Comparison of ENCODE assay signal across 11 cellular contexts in the genomic region with DNA sequence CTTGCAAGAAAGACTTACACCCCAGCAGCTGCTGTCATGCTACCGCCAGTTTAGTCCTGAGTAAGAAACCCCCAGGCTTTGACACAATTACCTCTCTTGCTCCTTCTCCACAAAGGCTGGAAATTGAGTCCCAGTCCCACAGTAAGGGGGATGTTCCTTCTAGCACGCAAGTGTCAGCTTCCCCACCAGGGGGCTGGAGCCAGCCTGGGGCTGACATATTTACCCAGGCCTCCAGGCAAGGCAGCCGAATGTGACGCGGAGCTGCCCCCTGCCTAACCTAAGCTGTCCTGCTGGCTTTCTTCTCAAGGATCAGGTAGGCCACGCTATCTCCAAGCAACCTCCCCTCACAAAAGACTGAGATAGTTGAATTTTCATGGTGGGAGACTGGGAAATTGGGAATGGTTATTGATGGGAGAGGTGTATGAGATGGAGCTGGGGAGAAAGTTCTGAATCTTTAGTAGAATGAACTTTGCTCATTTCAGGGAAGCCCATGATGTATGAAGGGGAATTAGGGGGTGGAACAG. TPM values are rescaled to one million over a fixed set of nuclear protein-coding genes. Genes with fewer than 3 reads are reported as not detected.
DNase-seq lines count a peak whose midpoint lies in the region; ATAC-seq and TF ChIP-seq lines count a peak whose summit lies in the region.
"Had no signal": no experiment of that assay in that cellular context is flagged by ENCODE, and none has a peak within 500 bp of the region (broad histone marks: within the 10 kb centered on the region; RNA-seq: fewer than 3 reads in every experiment).

No MANE protein-coding gene starts in this region.

- CTCF ChIA-PET in WTC11 (lab: Charles Lee), result interaction anchor here (0.9 to 2.6 kb wide), 17 partner anchors 8 to 462 kb away, joined by 3 to 38 read pairs (median 5); partner anchors contain the start of gene BMPER
- CTCF ChIA-PET in naive thymus-derived CD4-positive, alpha-beta T cell (lab: Charles Lee), result interaction anchor here (1.1 kb wide), 1 partner anchor 9 kb away, joined by 3 read pairs; no protein-coding TSS in a partner anchor

- intact Hi-C loops in naive thymus-derived CD4-positive, alpha-beta T cell (cut with micrococcal nuclease), result no loop called here

- H3K9me3 Mint-ChIP-seq in WTC11 (peaks cover 12% of the 10 kb centered on the region), nephron (no peaks in the 10 kb centered on the region)
- H3K9me3 Mint-ChIP-seq in naive thymus-derived CD4-positive, alpha-beta T cell, result no peaks in the 10 kb centered on the region
- no peaks in the 10 kb centered on the region for H3K9me3 Mint-ChIP-seq in stimulated activated effector memory CD8-positive, alpha-beta T cell treated with anti-CD3 and anti-CD28 coated beads, Interleukin-12 subunit alpha, Interleukin-12 subunit beta, amount 100 ng/mL, for 72 hours
- H3K9me3 Mint-ChIP-seq: central memory CD8-positive, alpha-beta T cell had no signal

- POLR2A ChIA-PET in WTC11 (lab: Charles Lee), result no interaction called here
- POLR2A ChIA-PET in naive thymus-derived CD4-positive, alpha-beta T cell (lab: Charles Lee), result no interaction called here

- H3K4me3 Mint-ChIP-seq in WTC11 (no peak overlapping the region), nephron (no peak overlapping the region)
- H3K4me3 Mint-ChIP-seq in naive thymus-derived CD4-positive, alpha-beta T cell, result no peak overlapping the region
- no peak overlapping the region for H3K4me3 Mint-ChIP-seq in stimulated activated effector memory CD8-positive, alpha-beta T cell treated with anti-CD3 and anti-CD28 coated beads, Interleukin-12 subunit alpha, Interleukin-12 subunit beta, amount 100 ng/mL, for 72 hours
- H3K4me3 Mint-ChIP-seq: central memory CD8-positive, alpha-beta T cell had no signal

- no peaks in the 10 kb centered on the region; the same call in none of the 2 replicates for H3K36me3 Mint-ChIP-seq in WTC11
- H3K36me3 Mint-ChIP-seq in nephron (ENCODE audit: low read depth), result no peaks in the 10 kb centered on the region
- no peaks in the 10 kb centered on the region for H3K36me3 Mint-ChIP-seq in naive thymus-derived CD4-positive, alpha-beta T cell
- H3K36me3 Mint-ChIP-seq in stimulated activated effector memory CD8-positive, alpha-beta T cell treated with anti-CD3 and anti-CD28 coated beads, Interleukin-12 subunit alpha, Interleukin-12 subunit beta, amount 100 ng/mL, for 72 hours, result no peaks in the 10 kb centered on the region

- no peaks in the 10 kb centered on the region for H3K36me3 ChIP-seq in naive thymus-derived CD4-positive, alpha-beta T cell (ENCODE audit: control insufficient read depth in 2 of 3, insufficient read depth in 3 of 3, low read length in 3 of 3)

- TF ChIP-seq CTCF in WTC11 (IDR thresholded peaks at IDR 0.05) (peak; percentile 33; the same call in 1 of the 2 replicates), nephron (IDR thresholded peaks at IDR 0.05; ENCODE audit: unreplicated experiment in 3 of 3) (peak in 2 of 3 experiments; percentile 15 to 41)

- H3K27me3 Mint-ChIP-seq in WTC11 (ENCODE audit: low read depth) (no peaks in the 10 kb centered on the region), nephron (ENCODE audit: low read depth) (peaks cover 11% of the 10 kb centered on the region)
- peaks cover 1 to 19% (median 15%) of the 10 kb centered on the region in 5 donors for H3K27me3 Mint-ChIP-seq in naive thymus-derived CD4-positive, alpha-beta T cell

- H3K27ac Mint-ChIP-seq in WTC11 (no peak overlapping the region), nephron (no peak overlapping the region)
- no peak overlapping the region for H3K27ac Mint-ChIP-seq in naive thymus-derived CD4-positive, alpha-beta T cell
- H3K27ac Mint-ChIP-seq in stimulated activated effector memory CD8-positive, alpha-beta T cell treated with anti-CD3 and anti-CD28 coated beads, Interleukin-12 subunit alpha, Interleukin-12 subunit beta, amount 100 ng/mL, for 72 hours, result no peak overlapping the region

- DNase-seq in NCI-H1417 (lab: John Stamatoyannopoulos, UW) (peak in 2 of 3 experiments; percentile 22 to 47), NCI-H1417 treated with DMSO at 0.1 percent for 48 hours (lab: John Stamatoyannopoulos, UW) (no peak), HuH-7 (ENCODE audit: low spot score) (peak; percentile 42), WTC11 (ENCODE audit: low spot score) (peak; percentile 78)
- no peak for DNase-seq in naive thymus-derived CD4-positive, alpha-beta T cell
- no peak for DNase-seq in stimulated activated effector memory CD8-positive, alpha-beta T cell treated with anti-CD3 and anti-CD28 coated beads, Interleukin-12 subunit alpha, Interleukin-12 subunit beta, amount 100 ng/mL, for 72 hours (ENCODE audit: low spot score in 2 of 2)
- no peak for DNase-seq in effector CD8-positive, alpha-beta T cell (lab: John Stamatoyannopoulos, UW)

- H3K4me3 ChIP-seq in naive thymus-derived CD4-positive, alpha-beta T cell (ENCODE audit: low read length), result no peak overlapping the region

- H3K27me3 ChIP-seq in naive thymus-derived CD4-positive, alpha-beta T cell (ENCODE audit: control insufficient read depth in 2 of 2, insufficient read depth in 2 of 2, low read length in 2 of 2), result no peaks in the 10 kb centered on the region

- no peak overlapping the region for H3K27ac ChIP-seq in naive thymus-derived CD4-positive, alpha-beta T cell (ENCODE audit: low read depth, low read length)
- H3K27ac ChIP-seq: HL-60 had no signal

- H3K4me1 Mint-ChIP-seq in WTC11 (peaks cover 23% of the 10 kb centered on the region), nephron (peaks cover 16% of the 10 kb centered on the region)
- no peaks in the 10 kb centered on the region for H3K4me1 Mint-ChIP-seq in naive thymus-derived CD4-positive, alpha-beta T cell
- no peaks in the 10 kb centered on the region for H3K4me1 Mint-ChIP-seq in stimulated activated effector memory CD8-positive, alpha-beta T cell treated with anti-CD3 and anti-CD28 coated beads, Interleukin-12 subunit alpha, Interleukin-12 subunit beta, amount 100 ng/mL, for 72 hours
- H3K4me1 Mint-ChIP-seq: central memory CD8-positive, alpha-beta T cell had no signal

- no peaks in the 10 kb centered on the region for H3K4me1 ChIP-seq in naive thymus-derived CD4-positive, alpha-beta T cell (ENCODE audit: control insufficient read depth in 2 of 2, insufficient read depth in 2 of 2, low read length in 2 of 2)

- no peaks in the 10 kb centered on the region for H3K9me3 ChIP-seq in naive thymus-derived CD4-positive, alpha-beta T cell (ENCODE audit: control insufficient read depth in 2 of 3, low read length in 3 of 3)

- peak; percentile 89 for ATAC-seq in WTC11
- no peak for ATAC-seq in naive thymus-derived CD4-positive, alpha-beta T cell
- ATAC-seq in stimulated activated effector memory CD8-positive, alpha-beta T cell treated with anti-CD3 and anti-CD28 coated beads, Interleukin-12 subunit alpha, Interleukin-12 subunit beta, amount 100 ng/mL, for 72 hours, result no peak

TF ChIP-seq in WTC11, 78 proteins besides CTCF, POLR2A, EP300 and RAD21:
- TF ChIP-seq ZNF423 (CRISPR knock-in tag; IDR thresholded peaks at IDR 0.05) (peak; percentile 29; the same call in 1 of the 2 replicates), PRDM15 (CRISPR knock-in tag; IDR thresholded peaks at IDR 0.05) (no peak)

RNA-seq across cellular contexts. Expression of gene BMPER, which starts 19.2 kb away (rescaled TPM):
- 1.8 to 2.8 TPM (median 1.9 TPM) in 3 replicates for total RNA-seq in WTC11 (2021)
- total RNA-seq in naive thymus-derived CD4-positive, alpha-beta T cell, result under 1 TPM in 3 of 5 experiments, not detected in 2; 0.37 to 0.81 (median 0.44) TPM
- polyA plus RNA-seq in naive thymus-derived CD4-positive, alpha-beta T cell, result not detected
- total RNA-seq: activated CD8-positive, alpha-beta memory T cell treated with anti-CD3 and anti-CD28 coated beads for 36 hours had no signal

Comparison
In these comparisons a context has a peak if more than half of its experiments do, and no peak if none do; other contexts are left out.
1. DNase-seq: peak in NCI-H1417 (2 of 3), HuH-7 (single experiment) and WTC11 (single experiment); none in NCI-H1417 treated with DMSO at 0.1 percent for 48 hours (single experiment), naive thymus-derived CD4-positive, alpha-beta T cell (0 of 9), stimulated activated effector memory CD8-positive, alpha-beta T cell treated with anti-CD3 and anti-CD28 coated beads, Interleukin-12 subunit alpha, Interleukin-12 subunit beta, amount 100 ng/mL, for 72 hours (0 of 2) and effector CD8-positive, alpha-beta T cell (single experiment).